14 cellular contexts compared by ENCODE assay signal in the genomic region with DNA sequence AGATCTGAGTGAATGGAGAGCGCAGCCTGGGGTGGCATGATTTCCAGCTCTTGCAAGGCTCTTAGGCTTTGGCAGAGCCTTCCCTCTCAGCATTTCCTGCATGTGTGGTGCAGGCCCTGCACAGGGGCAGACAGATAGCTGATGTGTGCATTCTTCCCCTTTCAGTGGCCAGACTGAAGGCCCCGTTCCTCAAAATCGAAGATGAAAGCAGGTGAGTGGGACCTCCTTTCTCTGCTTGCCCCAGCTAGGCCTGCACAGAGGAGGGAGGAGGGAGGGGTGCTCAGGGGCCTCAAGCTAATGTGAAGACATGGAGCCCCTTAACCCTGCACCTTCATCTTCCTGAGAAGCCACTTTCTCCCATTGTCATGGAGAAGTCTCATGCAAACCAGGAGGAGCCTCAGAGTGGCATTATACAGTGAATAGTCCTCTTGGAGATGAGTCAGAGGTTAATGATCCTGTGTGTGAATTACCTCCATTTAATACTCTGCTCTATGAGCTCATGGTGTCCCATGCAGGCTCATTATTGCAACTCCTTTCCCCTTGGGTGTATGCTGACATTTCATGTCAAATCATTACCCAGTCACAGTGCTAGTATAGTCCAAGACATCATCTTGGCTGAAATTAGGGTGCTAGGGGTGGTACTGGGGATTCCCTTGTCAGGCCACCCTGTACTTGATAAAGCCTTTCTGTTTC. TPM values are rescaled to one million over a fixed set of nuclear protein-coding genes. Genes with fewer than 3 reads are reported as not detected.
DNase-seq lines count a peak whose midpoint lies in the region; ATAC-seq lines count a peak whose summit lies in the region.
"Had no signal": no experiment of that assay in that cellular context is flagged by ENCODE, and none has a peak within 500 bp of the region (broad histone marks: within the 10 kb centered on the region; RNA-seq: fewer than 3 reads in every experiment).

No MANE protein-coding gene starts in this region.

- DNase-seq in dermis blood vessel endothelial cell (peak; percentile 15), renal cortical epithelial cell (ENCODE audit: low read depth) (peak; percentile 89), G401 (ENCODE audit: low spot score) (no peak)
- DNase-seq in stimulated activated CD4-positive, alpha-beta T cell treated with anti-CD3 and anti-CD28 coated beads, Interleukin-2, amount 100 ng/mL, for 24 hours, result no peak
- DNase-seq: CD8-positive, alpha-beta memory T cell; left ventricle myocardium inferior; NCI-H1417 treated with DMSO at 0.1 percent for 48 hours; NCI-H526 treated with DMSO at 0.1 percent for 48 hours; SIG-M5; thyroid gland had no signal

- in situ Hi-C loops in G401 (cut with HindIII; ENCODE audit: low sequenced_read_pairs), result no loop called here

- ATAC-seq in GM18511 (IDR thresholded peaks at IDR 0.05; ENCODE audit: unreplicated experiment), result peak; percentile 56
- peak; percentile 36 for ATAC-seq in HG02798 (IDR thresholded peaks at IDR 0.05; ENCODE audit: poor library complexity, unreplicated experiment)
- ATAC-seq in GM18907 (IDR thresholded peaks at IDR 0.05; ENCODE audit: unreplicated experiment), result no peak
- ATAC-seq: HCT116 had no signal

RNA-seq across cellular contexts. Expression of gene ADAM11, which starts 20.4 kb away (rescaled TPM):
- total RNA-seq in dermis blood vessel endothelial cell (under 0.01 and 0.09 TPM in 2 replicates), renal cortical epithelial cell (under 0.01 and 0.20 TPM in 2 replicates)
- 16.4 and 21.6 TPM in 2 replicates for total RNA-seq in G401 (2014; rRNA removed; shearing (Covaris generic))

RNA-seq across cellular contexts. Expression of gene DBF4B, which starts 29.9 kb away (rescaled TPM):
- 2.6 and 7.7 TPM in 2 replicates for total RNA-seq in dermis blood vessel endothelial cell
- total RNA-seq in renal cortical epithelial cell, result 3.9 and 6.3 TPM in 2 replicates
- 8.9 and 16.3 TPM in 2 replicates for total RNA-seq in G401 (2014; rRNA removed; shearing (Covaris generic))

RNA-seq across cellular contexts. Expression of gene CCDC43, which starts 48.8 kb away (rescaled TPM):
- total RNA-seq in dermis blood vessel endothelial cell, result 40.2 and 45.5 TPM in 2 replicates
- 31.8 and 51.2 TPM in 2 replicates for total RNA-seq in renal cortical epithelial cell
- 76.2 and 79.0 TPM in 2 replicates for total RNA-seq in G401 (2014; rRNA removed; shearing (Covaris generic))

Comparison
In these comparisons a context has a peak if more than half of its experiments do, and no peak if none do; other contexts are left out.
1. DNase-seq: peak in dermis blood vessel endothelial cell (single experiment) and renal cortical epithelial cell (single experiment); none in stimulated activated CD4-positive, alpha-beta T cell treated with anti-CD3 and anti-CD28 coated beads, Interleukin-2, amount 100 ng/mL, for 24 hours (0 of 2) and G401 (single experiment).
2. RNA of gene ADAM11, which starts 20.4 kb away (total RNA-seq): 16.4 to 21.6 TPM in G401; under 0.01 to 0.20 TPM in renal cortical epithelial cell and under 0.01 to 0.09 TPM in dermis blood vessel endothelial cell; every median in the first group is over 10 times any median in the second.